ENCODE assay signal across 10 cellular contexts in the genomic region with DNA sequence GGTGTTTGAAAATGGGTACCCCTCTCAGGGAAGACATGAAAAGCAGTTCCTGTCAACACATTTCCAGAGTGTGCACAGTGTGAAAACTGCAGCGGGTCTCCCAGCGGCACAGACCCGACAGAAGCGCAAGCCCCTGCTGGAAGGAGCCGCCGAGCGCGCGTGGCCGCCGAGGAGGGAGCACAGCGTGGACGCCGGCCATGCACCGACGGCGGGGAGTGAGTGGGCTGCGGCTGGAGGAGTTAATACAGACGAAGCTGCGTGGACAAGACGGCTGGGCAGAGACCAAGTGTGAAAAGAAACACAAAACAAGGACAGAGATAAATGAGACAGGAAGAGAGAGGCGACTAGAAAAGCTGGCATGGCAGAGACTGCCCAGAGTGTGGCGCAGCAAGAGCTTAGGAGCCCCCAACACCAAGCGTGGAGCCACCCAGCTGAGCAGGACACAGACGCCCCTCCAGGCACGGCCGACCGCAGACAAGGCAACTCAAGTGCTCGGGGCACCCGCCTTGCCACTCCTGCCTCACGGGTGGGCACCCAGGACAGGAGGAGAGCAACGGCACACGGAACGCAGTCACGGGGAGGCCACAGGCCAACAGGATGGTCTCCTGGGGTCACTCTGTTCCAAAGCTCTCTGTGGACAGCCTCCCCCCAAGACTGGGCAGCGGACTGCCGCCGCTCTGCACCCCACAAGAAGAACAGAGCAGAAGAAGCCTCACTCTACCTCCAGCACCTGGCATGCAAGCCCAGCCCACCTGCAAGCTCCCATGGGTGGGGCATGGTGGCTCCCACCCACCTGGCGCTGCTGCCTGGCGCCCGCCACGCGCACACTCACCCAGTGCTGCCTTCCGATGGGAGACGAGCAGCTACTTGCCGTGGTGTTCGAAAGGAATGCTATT. TPM values are rescaled to one million over a fixed set of nuclear protein-coding genes. Genes with fewer than 3 reads are reported as not detected.
DNase-seq lines count a peak whose midpoint lies in the region; ATAC-seq and TF ChIP-seq lines count a peak whose summit lies in the region.
"Had no signal": no experiment of that assay in that cellular context is flagged by ENCODE, and none has a peak within 500 bp of the region (broad histone marks: within the 10 kb centered on the region; RNA-seq: fewer than 3 reads in every experiment).

No MANE protein-coding gene starts in this region.

- H2AK9ac ChIP-seq in IMR-90 (replicated peaks; ENCODE audit: low read depth, low read length, poor library complexity) = peak overlapping the region; percentile 31

- no peaks in the 10 kb centered on the region for H3K9me3 ChIP-seq in CD8-positive, alpha-beta T cell (ENCODE audit: low read length)
- no peaks in the 10 kb centered on the region for H3K9me3 ChIP-seq in IMR-90 (ENCODE audit: control insufficient read depth, insufficient read depth, low read length)

- no peak for TF ChIP-seq RAD21 in IMR-90 (IDR thresholded peaks at IDR 0.05; ENCODE audit: low read length)

- H3K56ac ChIP-seq in IMR-90 (ENCODE audit: extremely low read depth, insufficient read depth, low read length) = no peak overlapping the region

- H3K9ac ChIP-seq in IMR-90 (ENCODE audit: low read depth, low read length) (no peak overlapping the region), rectal smooth muscle tissue (ENCODE audit: low read length) (no peak overlapping the region)

- no TSS peak for BruUV-seq in IMR-90 (replicated peaks; lab: Mats Ljungman, UMichigan)

- peaks cover 37% of the 10 kb centered on the region for H3K4me1 Mint-ChIP-seq in CD8-positive, alpha-beta T cell (ENCODE audit: low read depth)
- peaks cover 98% of the 10 kb centered on the region for H3K4me1 Mint-ChIP-seq in dendritic cell treated with granulocyte-macrophage colony-stimulating factor and Interleukin-4, amounts not matched to agents 40 ng/mL and 50 ng/mL, for 4 days (ENCODE audit: low read depth)

- dilution Hi-C loops in IMR-90 (cut with HindIII; ENCODE audit: low sequenced_read_pairs, unreplicated experiment) = no loop called here

- H3K27ac Mint-ChIP-seq in CD8-positive, alpha-beta T cell = peak overlapping the region; percentile 22
- peak overlapping the region; percentile 49 for H3K27ac Mint-ChIP-seq in dendritic cell treated with granulocyte-macrophage colony-stimulating factor and Interleukin-4, amounts not matched to agents 40 ng/mL and 50 ng/mL, for 4 days

- H3K4me1 ChIP-seq in CD8-positive, alpha-beta T cell (ENCODE audit: insufficient read depth, low read length) = peaks cover 14% of the 10 kb centered on the region
- H3K4me1 ChIP-seq in IMR-90 (ENCODE audit: control insufficient read depth, insufficient read depth, low read length) (peaks cover 27% of the 10 kb centered on the region), rectal smooth muscle tissue (ENCODE audit: control insufficient read depth, insufficient read depth, low read length) (peaks cover 57% of the 10 kb centered on the region)

- no peak for TF ChIP-seq CTCF in CD8-positive, alpha-beta T cell (IDR thresholded peaks at IDR 0.05)
- TF ChIP-seq CTCF in IMR-90 (conservative IDR thresholded peaks at IDR 0.05; ENCODE audit: low read depth, low read length) = no peak

- H3K4me3 Mint-ChIP-seq in CD8-positive, alpha-beta T cell = no peak overlapping the region
- no peak overlapping the region for H3K4me3 Mint-ChIP-seq in dendritic cell treated with granulocyte-macrophage colony-stimulating factor and Interleukin-4, amounts not matched to agents 40 ng/mL and 50 ng/mL, for 4 days

- no peak overlapping the region for H2BK5ac ChIP-seq in IMR-90 (ENCODE audit: low read depth, low read length, poor library complexity, severe bottlenecking)

- no peak overlapping the region for H4K5ac ChIP-seq in IMR-90 (ENCODE audit: low read depth, low read length)

- no peak overlapping the region for H3K4me3 ChIP-seq in CD8-positive, alpha-beta T cell (ENCODE audit: low read depth, low read length)
- H3K4me3 ChIP-seq in IMR-90 (ENCODE audit: insufficient read depth, low read depth, low read length) (no peak overlapping the region), rectal smooth muscle tissue (ENCODE audit: low read length) (no peak overlapping the region)
- H3K4me3 ChIP-seq: skin epidermis had no signal

- H2BK15ac ChIP-seq in IMR-90 (ENCODE audit: low read depth, low read length) = no peak overlapping the region

- H4K8ac ChIP-seq in IMR-90 (ENCODE audit: low read depth in 2 of 2, low read length in 2 of 2) = no peak overlapping the region

- POLR2A ChIA-PET in CD8-positive, alpha-beta T cell (lab: Charles Lee) = no interaction called here
- POLR2A ChIA-PET in IMR-90 (lab: Charles Lee; ENCODE audit: unreplicated experiment) = no interaction called here

- no peaks in the 10 kb centered on the region for H3K27me3 ChIP-seq in CD8-positive, alpha-beta T cell (ENCODE audit: insufficient read depth, low read length)
- H3K27me3 ChIP-seq in IMR-90 (ENCODE audit: control insufficient read depth, insufficient read depth, low read length) (no peaks in the 10 kb centered on the region), rectal smooth muscle tissue (ENCODE audit: control insufficient read depth, insufficient read depth, low read length) (no peaks in the 10 kb centered on the region)

- DNase-seq in CD8-positive, alpha-beta T cell = peak in 1 of 7 experiments; percentile 19
- no peak for DNase-seq in IMR-90
- no peak for DNase-seq in iPS-NIHi11 (ENCODE audit: low spot score)
- DNase-seq: DMS 273 treated with DMSO at 0.1 percent for 48 hours, NCI-H1417 treated with DMSO at 0.1 percent for 48 hours had no signal

- no peak overlapping the region for H3K18ac ChIP-seq in IMR-90 (ENCODE audit: low read depth, low read length)

- H2AFZ ChIP-seq in IMR-90 (replicated peaks; ENCODE audit: low read length, poor library complexity) = peak overlapping the region; percentile 33

- CTCF ChIA-PET in CD8-positive, alpha-beta T cell (lab: Charles Lee) = interaction anchor here (0.6 to 1.6 kb wide), 4 partner anchors 10 to 23 kb away, joined by 3 to 6 read pairs (median 3); no protein-coding TSS in a partner anchor
- CTCF ChIA-PET in IMR-90 (lab: Yijun Ruan, JAX) = no interaction called here

- ATAC-seq in CD8-positive, alpha-beta T cell = no peak
- ATAC-seq in IMR-90 (ENCODE audit: low read depth) (no peak), GM18502 (IDR thresholded peaks at IDR 0.05; ENCODE audit: poor library complexity, unreplicated experiment) (no peak), GM21526 (IDR thresholded peaks at IDR 0.05; ENCODE audit: low FRiP score, unreplicated experiment) (no peak)

- H3K9me1 ChIP-seq in IMR-90 (ENCODE audit: insufficient read depth, low read length) = peaks cover 5% of the 10 kb centered on the region; the same call in 1 of the 2 replicates

- H2AK5ac ChIP-seq in IMR-90 (ENCODE audit: low read depth, low read length) = no peak overlapping the region

- H3K27ac ChIP-seq in CD8-positive, alpha-beta T cell (ENCODE audit: low read depth, low read length) = no peak overlapping the region
- H3K27ac ChIP-seq in IMR-90 (ENCODE audit: insufficient read depth, low read length) (no peak overlapping the region), rectal smooth muscle tissue (ENCODE audit: low read depth, low read length) (peak overlapping the region; percentile 90)

- H3K79me1 ChIP-seq in IMR-90 (ENCODE audit: low read depth in 1 of 2, low read length in 2 of 2) = peaks cover 5 to 93% of the 10 kb centered on the region in 2 experiments; a peak in 3 of 4 replicates

- peaks cover 100% of the 10 kb centered on the region for H4K20me1 ChIP-seq in IMR-90 (ENCODE audit: insufficient read depth, low read length)

- intact Hi-C loops in CD8-positive, alpha-beta T cell (cut with DNase I, micrococcal nuclease) = no loop called here
- intact Hi-C loops in IMR-90 (cut with micrococcal nuclease) = no loop called here
- intact Hi-C loops in dendritic cell treated with granulocyte-macrophage colony-stimulating factor and Interleukin-4, amounts not matched to agents 40 ng/mL and 50 ng/mL, for 4 days (cut with micrococcal nuclease) = no loop called here

- peaks cover 78% of the 10 kb centered on the region for H3K36me3 Mint-ChIP-seq in CD8-positive, alpha-beta T cell
- peaks cover 99% of the 10 kb centered on the region for H3K36me3 Mint-ChIP-seq in dendritic cell treated with granulocyte-macrophage colony-stimulating factor and Interleukin-4, amounts not matched to agents 40 ng/mL and 50 ng/mL, for 4 days (ENCODE audit: low read depth)

- 0 out of 2 replicates have a peak, but pooled peaks have one; percentile 19 for TF ChIP-seq POLR2A in IMR-90 (IDR thresholded peaks at IDR 0.05; ENCODE audit: low read depth, low read length)

- no peak overlapping the region for H3K4ac ChIP-seq in IMR-90 (ENCODE audit: low read depth, low read length)

- H3K14ac ChIP-seq in IMR-90 (replicated peaks; ENCODE audit: low read depth, low read length) = no peak overlapping the region

- no peak overlapping the region for H3K23ac ChIP-seq in IMR-90 (ENCODE audit: low read depth, low read length)

- H2BK20ac ChIP-seq in IMR-90 (ENCODE audit: low read depth, low read length) = no peak overlapping the region

- H3K4me2 ChIP-seq in IMR-90 (ENCODE audit: low read depth, low read length) = no peak overlapping the region

- H4K91ac ChIP-seq in IMR-90 (ENCODE audit: insufficient read depth, low read depth, low read length) = no peak overlapping the region

- 96% methylated on average over 28 of the region's 47 CpGs; no CpG with 5 or more reads in 1 of the 2 experiments for WGBS in IMR-90 (ENCODE audit: extremely low coverage in 2 of 2, insufficient read length in 1 of 2), 2 experiments

- H2BK120ac ChIP-seq in IMR-90 (ENCODE audit: low read depth, low read length) = no peak overlapping the region

- in situ Hi-C loops in IMR-90 (cut with MboI; ENCODE audit: low sequenced_read_pairs) = no loop called here

- peaks cover 73% of the 10 kb centered on the region for H3K36me3 ChIP-seq in CD8-positive, alpha-beta T cell (ENCODE audit: insufficient read depth, low read length)
- peaks cover 79% of the 10 kb centered on the region for H3K36me3 ChIP-seq in IMR-90 (ENCODE audit: control insufficient read depth, insufficient read depth, low read length)
- peaks cover 53% of the 10 kb centered on the region for H3K36me3 ChIP-seq in rectal smooth muscle tissue (ENCODE audit: control insufficient read depth, insufficient read depth, low read length)

- no peaks in the 10 kb centered on the region for H3K9me3 Mint-ChIP-seq in CD8-positive, alpha-beta T cell
- H3K9me3 Mint-ChIP-seq in dendritic cell treated with granulocyte-macrophage colony-stimulating factor and Interleukin-4, amounts not matched to agents 40 ng/mL and 50 ng/mL, for 4 days = no peaks in the 10 kb centered on the region

- no peaks in the 10 kb centered on the region for H3K27me3 Mint-ChIP-seq in CD8-positive, alpha-beta T cell (ENCODE audit: low read depth)
- no peaks in the 10 kb centered on the region for H3K27me3 Mint-ChIP-seq in dendritic cell treated with granulocyte-macrophage colony-stimulating factor and Interleukin-4, amounts not matched to agents 40 ng/mL and 50 ng/mL, for 4 days

RNA-seq across cellular contexts. Expression of a gene that starts 16.6 kb away (rescaled TPM):
- total RNA-seq in CD8-positive, alpha-beta T cell = 100 to 1,000 TPM in 1 of 2 experiments, 10 to 100 TPM in 1; 94.0 to 103 TPM
- total RNA-seq in IMR-90 (2012; rRNA removed) = 49.1 and 49.7 TPM in 2 replicates
- polyA plus RNA-seq in IMR-90 (2012; rRNA removed) = 181 and 204 TPM in 2 replicates
- polyA plus RNA-seq in IMR-90 (2012; cell fraction: cytosol; rRNA removed) = 128 and 499 TPM in 2 replicates
- polyA plus RNA-seq in IMR-90 (2012; cell fraction: nucleus; rRNA removed; ENCODE audit: low replicate concordance) = 77.3 and 325 TPM in 2 replicates

RNA-seq across cellular contexts. Expression of a gene that starts 28.1 kb away (rescaled TPM):
- total RNA-seq in CD8-positive, alpha-beta T cell = 100 to 1,000 TPM; 369 to 393 TPM
- 38.3 and 47.1 TPM in 2 replicates for total RNA-seq in IMR-90 (2012; rRNA removed)
- 144 and 186 TPM in 2 replicates for polyA plus RNA-seq in IMR-90 (2012; rRNA removed)
- polyA plus RNA-seq in IMR-90 (2012; cell fraction: cytosol; rRNA removed) = 131 and 159 TPM in 2 replicates
- 373 and 817 TPM in 2 replicates for polyA plus RNA-seq in IMR-90 (2012; cell fraction: nucleus; rRNA removed; ENCODE audit: low replicate concordance)

RNA-seq across cellular contexts. Expression of a gene that starts 32.8 kb away (rescaled TPM):
- 100 to 1,000 TPM; 175 to 184 TPM for total RNA-seq in CD8-positive, alpha-beta T cell
- 6.9 and 7.3 TPM in 2 replicates for total RNA-seq in IMR-90 (2012; rRNA removed)
- 31.3 and 32.4 TPM in 2 replicates for polyA plus RNA-seq in IMR-90 (2012; rRNA removed)
- polyA plus RNA-seq in IMR-90 (2012; cell fraction: cytosol; rRNA removed) = 5.1 and 6.2 TPM in 2 replicates
- 259 and 322 TPM in 2 replicates for polyA plus RNA-seq in IMR-90 (2012; cell fraction: nucleus; rRNA removed; ENCODE audit: low replicate concordance)

Comparison
In these comparisons a context has a peak if more than half of its experiments do, and no peak if none do; other contexts are left out.
1. RNA of a gene that starts 32.8 kb away (total RNA-seq): 175 to 184 TPM in CD8-positive, alpha-beta T cell; 6.9 to 7.3 TPM in IMR-90; every median in the first group is over 10 times any median in the second.